In the genomic region with DNA sequence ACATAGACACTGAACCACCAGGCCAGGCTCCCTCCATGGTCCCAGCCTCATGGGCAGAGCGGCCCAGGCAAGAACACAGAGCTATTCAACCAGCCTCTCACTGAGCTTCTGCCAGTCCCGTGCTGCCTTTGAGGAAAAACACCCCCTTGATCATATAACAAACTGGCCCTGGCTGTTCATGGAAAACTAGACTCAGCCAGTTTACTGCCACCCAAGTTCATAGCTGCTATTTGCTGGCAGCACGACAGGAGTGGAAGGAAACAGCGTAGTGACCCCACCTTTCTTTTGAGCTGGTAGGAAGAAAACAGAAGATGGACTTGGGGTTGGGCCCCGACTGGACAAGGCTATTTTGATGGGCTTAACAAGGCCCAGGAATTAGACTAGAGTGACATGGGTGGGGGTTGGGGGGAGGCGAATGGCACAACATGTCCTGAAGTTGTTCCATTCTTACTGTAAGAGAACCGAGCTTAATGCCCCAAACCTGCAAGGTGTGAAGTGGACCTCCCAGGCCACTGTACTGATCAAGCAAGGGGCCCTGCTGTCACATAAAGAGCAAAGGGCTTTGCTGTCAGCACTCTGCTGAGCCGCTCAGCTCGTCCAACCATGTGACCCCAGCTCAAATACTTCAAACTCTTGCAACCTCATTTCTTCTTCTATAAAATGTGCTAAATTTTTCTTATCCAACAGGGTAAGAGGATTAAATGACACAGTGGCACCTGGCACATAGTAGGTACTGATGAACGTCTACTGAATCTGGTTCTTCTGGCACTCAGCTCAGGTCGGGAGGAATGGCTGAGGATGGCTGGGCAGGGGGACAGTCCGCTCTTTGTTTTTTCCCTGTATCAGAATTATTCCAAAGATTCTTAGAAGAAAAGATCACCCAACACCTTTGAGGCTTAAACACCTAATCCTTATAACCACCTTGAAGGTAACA, we compare ENCODE assay signal across 8 cellular contexts. TPM values are rescaled to one million over a fixed set of nuclear protein-coding genes. Genes with fewer than 3 reads are reported as not detected.
DNase-seq lines count a peak whose midpoint lies in the region.

No MANE protein-coding gene starts in this region.

- CTCF ChIA-PET in activated naive CD4-positive, alpha-beta T cell treated with anti-CD3 and anti-CD28 coated beads, Interleukin-2, amount 10 ng/mL, durations not matched to agents 7 days and 5 days (lab: Charles Lee): interaction anchor here (0.7 to 3.9 kb wide), 21 partner anchors 9 to 551 kb away, joined by 3 to 44 read pairs (median 5); partner anchors contain the start of gene USP3

- H3K27ac Mint-ChIP-seq in activated naive CD4-positive, alpha-beta T cell treated with anti-CD3 and anti-CD28 coated beads, Interleukin-2, amount 10 ng/mL, durations not matched to agents 7 days and 5 days: peak overlapping the region; percentile 91

- H3K27me3 Mint-ChIP-seq in activated naive CD4-positive, alpha-beta T cell treated with anti-CD3 and anti-CD28 coated beads, Interleukin-2, amount 10 ng/mL, durations not matched to agents 7 days and 5 days: peaks cover 11% of the 10 kb centered on the region

- DNase-seq in activated naive CD4-positive, alpha-beta T cell treated with anti-CD3 and anti-CD28 coated beads, Interleukin-2, amount 10 ng/mL, durations not matched to agents 7 days and 5 days: no peak
- DNase-seq in activated naive CD4-positive, alpha-beta T cell treated with anti-CD3 and anti-CD28 coated beads, Interleukin-2, amount 50 U/mL, for 16 hours: no peak
- peak in 2 of 61 donors; percentile 28 to 39 for DNase-seq in caudate nucleus (lab: John Stamatoyannopoulos, UW)
- peak; percentile 57 for DNase-seq in myocyte (ENCODE audit: low read depth)
- DNase-seq in ureter (ENCODE audit: low spot score): peak; percentile 70
- no peak for DNase-seq in SKM-1 (lab: John Stamatoyannopoulos, UW; ENCODE audit: unreplicated experiment)
- DNase-seq in NCI-H1105 (lab: John Stamatoyannopoulos, UW): no peak
- no peak for DNase-seq in central memory CD4-positive, alpha-beta T cell

- no peaks in the 10 kb centered on the region for H3K9me3 Mint-ChIP-seq in activated naive CD4-positive, alpha-beta T cell treated with anti-CD3 and anti-CD28 coated beads, Interleukin-2, amount 10 ng/mL, durations not matched to agents 7 days and 5 days

- H3K36me3 Mint-ChIP-seq in activated naive CD4-positive, alpha-beta T cell treated with anti-CD3 and anti-CD28 coated beads, Interleukin-2, amount 10 ng/mL, durations not matched to agents 7 days and 5 days: peaks cover 21% of the 10 kb centered on the region

- peaks cover 67% of the 10 kb centered on the region for H3K4me1 Mint-ChIP-seq in activated naive CD4-positive, alpha-beta T cell treated with anti-CD3 and anti-CD28 coated beads, Interleukin-2, amount 10 ng/mL, durations not matched to agents 7 days and 5 days

- H3K4me3 Mint-ChIP-seq in activated naive CD4-positive, alpha-beta T cell treated with anti-CD3 and anti-CD28 coated beads, Interleukin-2, amount 10 ng/mL, durations not matched to agents 7 days and 5 days: peak overlapping the region; percentile 85

- H3K27ac ChIP-seq in caudate nucleus (ENCODE audit: low read depth, low read length): peak overlapping the region; percentile 78

RNA-seq across cellular contexts. Expression of gene FBXL22, which starts 1.5 kb away (rescaled TPM):
- 26.5 and 39.5 TPM in 2 replicates for total RNA-seq in myocyte
- polyA plus RNA-seq in myocyte (2012): 10.0 TPM
- total RNA-seq in ureter: 13.3 TPM

Comparison
In these comparisons a context has a peak if more than half of its experiments do, and no peak if none do; other contexts are left out.
1. DNase-seq: peak in myocyte (single experiment) and ureter (single experiment); none in activated naive CD4-positive, alpha-beta T cell treated with anti-CD3 and anti-CD28 coated beads, Interleukin-2, amount 10 ng/mL, durations not matched to agents 7 days and 5 days (single experiment), activated naive CD4-positive, alpha-beta T cell treated with anti-CD3 and anti-CD28 coated beads, Interleukin-2, amount 50 U/mL, for 16 hours (single experiment), SKM-1 (single experiment), NCI-H1105 (single experiment) and central memory CD4-positive, alpha-beta T cell (single experiment).